In the genomic region with DNA sequence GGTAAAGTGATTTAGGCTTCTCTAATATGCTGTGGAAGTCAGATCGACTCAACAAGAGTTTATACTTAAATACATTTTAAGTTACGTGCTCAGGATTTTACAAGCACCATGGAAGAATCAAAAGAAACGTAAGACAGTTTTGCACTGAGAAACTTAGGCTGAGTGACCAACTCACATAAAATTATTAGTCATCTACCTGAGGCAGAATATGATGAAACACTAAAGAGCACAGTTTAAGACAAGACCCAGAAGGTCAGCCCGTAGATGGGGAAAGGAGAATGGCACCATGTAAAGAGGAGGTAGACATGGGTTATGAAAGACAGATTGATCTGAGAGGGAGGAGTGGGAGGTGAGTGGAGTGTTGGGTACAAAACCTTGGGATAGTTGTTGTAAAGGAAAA, we compare ENCODE assay signal across 3 cellular contexts. TPM values are rescaled to one million over a fixed set of nuclear protein-coding genes. Genes with fewer than 3 reads are reported as not detected.
"Had no signal": no experiment of that assay in that cellular context is flagged by ENCODE, and none has a peak within 500 bp of the region (broad histone marks: within the 10 kb centered on the region; RNA-seq: fewer than 3 reads in every experiment).

No MANE protein-coding gene starts in this region.

RNA-seq across cellular contexts. Expression of a gene that starts 53.9 kb away (rescaled TPM):
- total RNA-seq: activated CD4-positive, alpha-beta memory T cell treated with anti-CD3 and anti-CD28 coated beads, Interleukin-2, amount 10 ng/mL, durations not matched to agents 7 days and 5 days; OCI-LY7 had no signal
- polyA plus RNA-seq: cardiac muscle cell had no signal
